In the genomic region with DNA sequence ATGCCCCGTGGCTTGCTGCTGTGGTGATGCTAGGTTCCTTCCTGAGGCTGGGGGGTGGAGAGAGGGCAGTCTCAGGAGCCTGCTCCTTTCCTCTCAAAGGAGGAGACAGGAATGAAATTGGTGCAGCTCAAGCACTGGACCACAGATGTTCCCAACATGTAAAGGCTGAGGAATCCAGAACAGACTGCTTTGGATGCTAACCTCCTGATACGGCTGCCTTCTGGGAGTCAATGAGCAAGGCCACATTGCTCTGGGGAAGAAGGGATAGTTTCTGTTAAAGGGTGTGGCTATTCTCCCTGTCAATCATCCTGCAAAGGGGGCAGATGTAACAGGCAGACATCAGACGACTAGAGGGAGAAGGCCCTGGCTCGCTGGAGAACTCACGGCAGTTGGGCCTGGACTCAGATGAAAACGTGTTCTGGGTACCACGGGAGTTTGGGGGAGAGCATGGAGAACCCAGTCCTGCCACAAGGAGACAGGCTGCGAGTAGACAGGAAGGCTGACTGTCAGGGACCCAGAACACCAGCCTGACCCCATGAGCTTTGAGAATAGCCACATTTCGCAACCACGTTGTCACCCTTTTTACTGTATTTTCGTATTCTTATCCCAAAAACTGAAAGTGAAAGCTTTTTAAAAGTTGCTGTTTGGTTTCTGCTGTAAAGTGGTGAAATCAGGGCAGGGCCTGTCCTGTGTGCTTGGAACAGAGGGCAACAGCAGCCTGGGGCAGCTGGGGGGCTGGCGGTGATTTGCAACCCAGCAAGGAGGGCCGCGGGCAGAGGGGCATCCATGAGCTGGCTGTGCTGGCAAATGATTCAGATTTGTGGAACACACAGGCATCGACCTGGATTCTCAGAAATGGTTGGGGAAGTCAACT, we compare ENCODE assay signal across 11 cellular contexts.
DNase-seq lines count a peak whose midpoint lies in the region; ATAC-seq lines count a peak whose summit lies in the region.
"Had no signal": no experiment of that assay in that cellular context is flagged by ENCODE, and none has a peak within 500 bp of the region (broad histone marks: within the 10 kb centered on the region; RNA-seq: fewer than 3 reads in every experiment).

No MANE protein-coding gene starts in this region.

- peak; percentile 59 for DNase-seq in activated CD8-positive, alpha-beta memory T cell treated with anti-CD3 and anti-CD28 coated beads, Interleukin-2, amount 10 ng/mL, durations not matched to agents 7 days and 5 days
- no peak for DNase-seq in activated CD8-positive, alpha-beta memory T cell treated with anti-CD3 and anti-CD28 coated beads, Interleukin-2, amount 50 U/mL, for 4 hours
- peak; percentile 14 for DNase-seq in activated T-helper 1 cell treated with anti-CD3 and anti-CD28 coated beads, Interleukin-12 subunit alpha, Interleukin-12 subunit beta, Interleukin-2, Interleukin-4 antibody, amounts not matched to agents 30 ng/mL and 10 ng/mL and 1 ng/mL, durations not matched to agents 14 hours and 24 hours and 36 hours (ENCODE audit: low spot score)
- DNase-seq in hepatic stellate cell (ENCODE audit: low spot score) (peak; percentile 27), substantia nigra (lab: John Stamatoyannopoulos, UW) (peak in 1 of 49 donors; percentile 4), LoVo (ENCODE audit: low spot score) (no peak), islet precursor cell (no peak), posterior cingulate gyrus (no peak)
- DNase-seq: BE2C, hippocampal formation had no signal

- intact Hi-C loops in activated T-helper 1 cell treated with anti-CD3 and anti-CD28 coated beads, Interleukin-12 subunit alpha, Interleukin-12 subunit beta, Interleukin-2, Interleukin-4 antibody, amounts not matched to agents 30 ng/mL and 10 ng/mL and 1 ng/mL, durations not matched to agents 14 hours and 24 hours and 36 hours (cut with micrococcal nuclease) = no loop called here
- intact Hi-C loops in posterior cingulate gyrus (cut with DNase I) = no loop called here

- peaks cover 26% of the 10 kb centered on the region for H3K4me1 Mint-ChIP-seq in activated CD8-positive, alpha-beta memory T cell treated with anti-CD3 and anti-CD28 coated beads, Interleukin-2, amount 10 ng/mL, durations not matched to agents 7 days and 5 days
- H3K4me1 Mint-ChIP-seq in activated T-helper 1 cell treated with anti-CD3 and anti-CD28 coated beads, Interleukin-12 subunit alpha, Interleukin-12 subunit beta, Interleukin-2, Interleukin-4 antibody, amounts not matched to agents 30 ng/mL and 10 ng/mL and 1 ng/mL, durations not matched to agents 14 hours and 24 hours and 36 hours (ENCODE audit: low read depth) = peaks cover 37% of the 10 kb centered on the region

- peak overlapping the region; percentile 65 for H3K4me3 Mint-ChIP-seq in activated CD8-positive, alpha-beta memory T cell treated with anti-CD3 and anti-CD28 coated beads, Interleukin-2, amount 10 ng/mL, durations not matched to agents 7 days and 5 days
- peak overlapping the region; percentile 40 for H3K4me3 Mint-ChIP-seq in activated T-helper 1 cell treated with anti-CD3 and anti-CD28 coated beads, Interleukin-12 subunit alpha, Interleukin-12 subunit beta, Interleukin-2, Interleukin-4 antibody, amounts not matched to agents 30 ng/mL and 10 ng/mL and 1 ng/mL, durations not matched to agents 14 hours and 24 hours and 36 hours
- H3K4me3 Mint-ChIP-seq: IgD-negative memory B cell had no signal

- CTCF ChIA-PET in activated CD8-positive, alpha-beta memory T cell treated with anti-CD3 and anti-CD28 coated beads, Interleukin-2, amount 10 ng/mL, durations not matched to agents 7 days and 5 days (lab: Charles Lee) = interaction anchor here (0.8 to 6.8 kb wide), 7 partner anchors 10 to 126 kb away, joined by 3 to 33 read pairs (median 4); partner anchors contain the start of gene MYOF

- H3K27ac ChIP-seq in substantia nigra (ENCODE audit: low read depth, low read length, poor library complexity, severe bottlenecking) = peak overlapping the region; percentile 24

- H3K36me3 Mint-ChIP-seq in activated CD8-positive, alpha-beta memory T cell treated with anti-CD3 and anti-CD28 coated beads, Interleukin-2, amount 10 ng/mL, durations not matched to agents 7 days and 5 days = peaks cover 2% of the 10 kb centered on the region
- peaks cover 7% of the 10 kb centered on the region for H3K36me3 Mint-ChIP-seq in activated T-helper 1 cell treated with anti-CD3 and anti-CD28 coated beads, Interleukin-12 subunit alpha, Interleukin-12 subunit beta, Interleukin-2, Interleukin-4 antibody, amounts not matched to agents 30 ng/mL and 10 ng/mL and 1 ng/mL, durations not matched to agents 14 hours and 24 hours and 36 hours (ENCODE audit: low read depth)
- H3K36me3 Mint-ChIP-seq: IgD-negative memory B cell had no signal

- peaks cover 2% of the 10 kb centered on the region for H3K27me3 Mint-ChIP-seq in activated CD8-positive, alpha-beta memory T cell treated with anti-CD3 and anti-CD28 coated beads, Interleukin-2, amount 10 ng/mL, durations not matched to agents 7 days and 5 days
- H3K27me3 Mint-ChIP-seq in activated T-helper 1 cell treated with anti-CD3 and anti-CD28 coated beads, Interleukin-12 subunit alpha, Interleukin-12 subunit beta, Interleukin-2, Interleukin-4 antibody, amounts not matched to agents 30 ng/mL and 10 ng/mL and 1 ng/mL, durations not matched to agents 14 hours and 24 hours and 36 hours (ENCODE audit: insufficient read depth) = no peaks in the 10 kb centered on the region

- peak; percentile 83 for ATAC-seq in activated CD8-positive, alpha-beta memory T cell treated with anti-CD3 and anti-CD28 coated beads, Interleukin-2, amount 10 ng/mL, durations not matched to agents 7 days and 5 days

- H3K9me3 Mint-ChIP-seq in activated CD8-positive, alpha-beta memory T cell treated with anti-CD3 and anti-CD28 coated beads, Interleukin-2, amount 10 ng/mL, durations not matched to agents 7 days and 5 days (ENCODE audit: low read depth) = no peaks in the 10 kb centered on the region
- no peaks in the 10 kb centered on the region for H3K9me3 Mint-ChIP-seq in activated T-helper 1 cell treated with anti-CD3 and anti-CD28 coated beads, Interleukin-12 subunit alpha, Interleukin-12 subunit beta, Interleukin-2, Interleukin-4 antibody, amounts not matched to agents 30 ng/mL and 10 ng/mL and 1 ng/mL, durations not matched to agents 14 hours and 24 hours and 36 hours
- H3K9me3 Mint-ChIP-seq: IgD-negative memory B cell had no signal

- H3K27ac Mint-ChIP-seq in activated CD8-positive, alpha-beta memory T cell treated with anti-CD3 and anti-CD28 coated beads, Interleukin-2, amount 10 ng/mL, durations not matched to agents 7 days and 5 days = peak overlapping the region; percentile 88
- H3K27ac Mint-ChIP-seq in activated T-helper 1 cell treated with anti-CD3 and anti-CD28 coated beads, Interleukin-12 subunit alpha, Interleukin-12 subunit beta, Interleukin-2, Interleukin-4 antibody, amounts not matched to agents 30 ng/mL and 10 ng/mL and 1 ng/mL, durations not matched to agents 14 hours and 24 hours and 36 hours = peak overlapping the region; percentile 84
- H3K27ac Mint-ChIP-seq: IgD-negative memory B cell had no signal

Comparison
In these comparisons a context has a peak if more than half of its experiments do, and no peak if none do; other contexts are left out.
1. DNase-seq: peak in activated CD8-positive, alpha-beta memory T cell treated with anti-CD3 and anti-CD28 coated beads, Interleukin-2, amount 10 ng/mL, durations not matched to agents 7 days and 5 days (single experiment), activated T-helper 1 cell treated with anti-CD3 and anti-CD28 coated beads, Interleukin-12 subunit alpha, Interleukin-12 subunit beta, Interleukin-2, Interleukin-4 antibody, amounts not matched to agents 30 ng/mL and 10 ng/mL and 1 ng/mL, durations not matched to agents 14 hours and 24 hours and 36 hours (single experiment) and hepatic stellate cell (single experiment); none in activated CD8-positive, alpha-beta memory T cell treated with anti-CD3 and anti-CD28 coated beads, Interleukin-2, amount 50 U/mL, for 4 hours (single experiment), LoVo (single experiment), islet precursor cell (single experiment) and posterior cingulate gyrus (0 of 10).